ENCODE assay signal across 8 cellular contexts in genomic region chr4:89109841-89110540, GRCh38. TPM values are rescaled to one million over a fixed set of nuclear protein-coding genes. Genes with fewer than 3 reads are reported as not detected.
DNase-seq lines count a peak whose midpoint lies in the region; ATAC-seq and TF ChIP-seq lines count a peak whose summit lies in the region.

No MANE protein-coding gene starts in this region.

- H3K18ac ChIP-seq in H9 (ENCODE audit: insufficient read length, low read depth, low read length) = no peak overlapping the region

- no peak overlapping the region for H2AFZ ChIP-seq in H9 (ENCODE audit: low read length)

- peaks cover 46% of the 10 kb centered on the region for H3K27me3 Mint-ChIP-seq in H9 (ENCODE audit: low read depth)
- H3K27me3 Mint-ChIP-seq in activated CD8-positive, alpha-beta T cell treated with anti-CD3 and anti-CD28 coated beads, Interleukin-2, amount 10 ng/mL, durations not matched to agents 7 days and 5 days (ENCODE audit: low read depth) = peaks cover 20% of the 10 kb centered on the region

- H3K14ac ChIP-seq in H9 (ENCODE audit: insufficient read depth, low read length) = no peak overlapping the region

- no peak overlapping the region for H2AK5ac ChIP-seq in H9 (ENCODE audit: insufficient read length, low read length)

- H3K4me3 ChIP-seq in iPS DF 6.9 (ENCODE audit: low read length) (peak overlapping the region; percentile 75; the same call in 1 of the 2 replicates), sigmoid colon (peak overlapping the region in 3 of 4 donors; percentile 88 to 95 (median 91))

- no peaks in the 10 kb centered on the region for H3K79me2 ChIP-seq in H9 (ENCODE audit: insufficient read depth, low read length)

- no peak overlapping the region for H3T11ph ChIP-seq in H9 (ENCODE audit: low read length)

- H3K9ac ChIP-seq in H9 (ENCODE audit: extremely low read depth, insufficient read length, low read length) = no peak overlapping the region

- no peak overlapping the region for H3K27ac Mint-ChIP-seq in H9
- H3K27ac Mint-ChIP-seq in activated CD8-positive, alpha-beta T cell treated with anti-CD3 and anti-CD28 coated beads, Interleukin-2, amount 10 ng/mL, durations not matched to agents 7 days and 5 days = peak overlapping the region; percentile 62

- peaks cover 10% of the 10 kb centered on the region for H3K23me2 ChIP-seq in H9 (ENCODE audit: insufficient read length, low read depth, low read length, poor library complexity, severe bottlenecking)

- no peak overlapping the region for H4K5ac ChIP-seq in H9 (ENCODE audit: insufficient read length, low read depth, low read length)

- no peak overlapping the region for H3K27ac ChIP-seq in H9 (ENCODE audit: insufficient read length, low read depth, low read length)
- H3K27ac ChIP-seq in iPS DF 6.9 (ENCODE audit: low read length) = no peak overlapping the region
- H3K27ac ChIP-seq in sigmoid colon = no peak overlapping the region

- H3K4me3 Mint-ChIP-seq in H9 = peak overlapping the region; percentile 83 to 86
- peak overlapping the region; percentile 81 for H3K4me3 Mint-ChIP-seq in activated CD8-positive, alpha-beta T cell treated with anti-CD3 and anti-CD28 coated beads, Interleukin-2, amount 10 ng/mL, durations not matched to agents 7 days and 5 days

- H3K4me1 ChIP-seq in H9 (ENCODE audit: insufficient read depth, low read length) = no peaks in the 10 kb centered on the region
- peaks cover 5% of the 10 kb centered on the region; the same call in 1 of the 2 replicates for H3K4me1 ChIP-seq in iPS DF 6.9 (ENCODE audit: control insufficient read depth, insufficient read depth, low read length)
- peaks cover 0 to 20% (median 12%) of the 10 kb centered on the region in 4 donors for H3K4me1 ChIP-seq in sigmoid colon

- H3K4me2 ChIP-seq in H9 (ENCODE audit: insufficient read depth, insufficient read length, low read length) = peak overlapping the region; percentile 94

- no peaks in the 10 kb centered on the region for H3K79me1 ChIP-seq in H9 (ENCODE audit: insufficient read depth, low read depth, low read length, poor library complexity, severe bottlenecking)

- H3K23ac ChIP-seq in H9 (ENCODE audit: insufficient read length, low read depth, low read length) = no peak overlapping the region

- peaks cover 2% of the 10 kb centered on the region for H4K20me1 ChIP-seq in H9 (ENCODE audit: control insufficient read depth, insufficient read depth, insufficient read length)

- TF ChIP-seq POLR2A in sigmoid colon (IDR thresholded peaks at IDR 0.05) = no peak

- no peak overlapping the region for H2BK12ac ChIP-seq in H9 (ENCODE audit: insufficient read length, low read depth, low read length)

- no peak overlapping the region for H2BK120ac ChIP-seq in H9 (ENCODE audit: low read depth, low read length, poor library complexity, severe bottlenecking)

- TF ChIP-seq CTCF in H9 (conservative IDR thresholded peaks at IDR 0.05) (no peak), sigmoid colon (IDR thresholded peaks at IDR 0.05) (no peak)

- H3K4ac ChIP-seq in H9 (ENCODE audit: low read depth, low read length) = no peak overlapping the region

- no peak overlapping the region for H2BK15ac ChIP-seq in H9 (ENCODE audit: low read depth, low read length)

- H3K9me3 Mint-ChIP-seq in H9 = peaks cover 8% of the 10 kb centered on the region in 2 experiments; a peak in 4 of 5 replicates
- H3K9me3 Mint-ChIP-seq in activated CD8-positive, alpha-beta T cell treated with anti-CD3 and anti-CD28 coated beads, Interleukin-2, amount 10 ng/mL, durations not matched to agents 7 days and 5 days (ENCODE audit: insufficient read depth) = no peaks in the 10 kb centered on the region

- POLR2A ChIA-PET in activated CD8-positive, alpha-beta T cell treated with anti-CD3 and anti-CD28 coated beads, Interleukin-2, amount 10 ng/mL, durations not matched to agents 7 days and 5 days (lab: Charles Lee) = no interaction called here

- H4K8ac ChIP-seq in H9 (replicated peaks; ENCODE audit: insufficient read length, low read depth, low read length) = no peak overlapping the region

- no peak for TF ChIP-seq EP300 in sigmoid colon (IDR thresholded peaks at IDR 0.05)

- H3K36me3 ChIP-seq in iPS DF 6.9 (ENCODE audit: control insufficient read depth, insufficient read depth, low read length) (no peaks in the 10 kb centered on the region), sigmoid colon (no peaks in the 10 kb centered on the region)

- no peak for DNase-seq in H9
- DNase-seq in activated CD8-positive, alpha-beta T cell treated with anti-CD3 and anti-CD28 coated beads, Interleukin-2, amount 10 ng/mL, durations not matched to agents 7 days and 5 days = no peak
- no peak for DNase-seq in iPS DF 6.9 (ENCODE audit: low read depth, low spot score)
- no peak for DNase-seq in sigmoid colon

- no peak for ATAC-seq in activated CD8-positive, alpha-beta T cell treated with anti-CD3 and anti-CD28 coated beads, Interleukin-2, amount 10 ng/mL, durations not matched to agents 7 days and 5 days
- ATAC-seq in HG02623 (IDR thresholded peaks at IDR 0.05; ENCODE audit: unreplicated experiment) = no peak
- ATAC-seq in HG03097 (IDR thresholded peaks at IDR 0.05; ENCODE audit: low FRiP score, unreplicated experiment) = no peak
- no peak for ATAC-seq in HG03108 (IDR thresholded peaks at IDR 0.05; ENCODE audit: unreplicated experiment)
- no peak for ATAC-seq in HG03442 (IDR thresholded peaks at IDR 0.05; ENCODE audit: unreplicated experiment)

- H3K56ac ChIP-seq in H9 (ENCODE audit: insufficient read length, low read depth, low read length) = no peak overlapping the region

- peaks cover 20 to 22% of the 10 kb centered on the region in 2 experiments for H3K4me1 Mint-ChIP-seq in H9
- peaks cover 26% of the 10 kb centered on the region for H3K4me1 Mint-ChIP-seq in activated CD8-positive, alpha-beta T cell treated with anti-CD3 and anti-CD28 coated beads, Interleukin-2, amount 10 ng/mL, durations not matched to agents 7 days and 5 days (ENCODE audit: low read depth)

- H3K27me3 ChIP-seq in H9 (ENCODE audit: insufficient read depth, low read length) (peaks cover 9% of the 10 kb centered on the region; the same call in 1 of the 2 replicates), iPS DF 6.9 (ENCODE audit: control insufficient read depth, insufficient read depth, low read length) (peaks cover 7% of the 10 kb centered on the region; the same call in 1 of the 2 replicates), sigmoid colon (no peaks in the 10 kb centered on the region)

- intact Hi-C loops in sigmoid colon (cut with DNase I) = loop anchor here (2.0 to 10.0 kb wide), 2 partner anchors 289 to 405 kb away; no protein-coding TSS in a partner anchor

- H3K36me3 Mint-ChIP-seq in H9 (ENCODE audit: insufficient read depth in 1 of 3, low read depth in 3 of 3) = peaks cover 7 to 27% (median 10%) of the 10 kb centered on the region in 3 experiments
- peaks cover 26% of the 10 kb centered on the region for H3K36me3 Mint-ChIP-seq in activated CD8-positive, alpha-beta T cell treated with anti-CD3 and anti-CD28 coated beads, Interleukin-2, amount 10 ng/mL, durations not matched to agents 7 days and 5 days (ENCODE audit: low read depth)

- no peak overlapping the region for H2BK20ac ChIP-seq in H9 (ENCODE audit: low read depth, low read length, poor library complexity, severe bottlenecking)

- peaks cover 4% of the 10 kb centered on the region for H3K9me3 ChIP-seq in H9 (ENCODE audit: control insufficient read depth, low read depth, low read length)
- H3K9me3 ChIP-seq in iPS DF 6.9 (ENCODE audit: control insufficient read depth, insufficient read depth, low read length) = no peaks in the 10 kb centered on the region
- H3K9me3 ChIP-seq in sigmoid colon = no peaks in the 10 kb centered on the region

- no peak overlapping the region for H2BK5ac ChIP-seq in H9 (ENCODE audit: insufficient read length, low read length)

- no CpG with 5 or more reads among the region's 10 CpGs for WGBS in H9 (ENCODE audit: extremely low coverage, insufficient read length, low lambda C conversion rate)
- no CpG with 5 or more reads among the region's 10 CpGs for WGBS in iPS DF 6.9 (ENCODE audit: insufficient coverage, insufficient read length)
- 54 to 59% methylated on average over 10 of the region's 10 CpGs for WGBS in sigmoid colon, 2 donors

- CTCF ChIA-PET in activated CD8-positive, alpha-beta T cell treated with anti-CD3 and anti-CD28 coated beads, Interleukin-2, amount 10 ng/mL, durations not matched to agents 7 days and 5 days (lab: Charles Lee) = no interaction called here

- H4K91ac ChIP-seq in H9 (ENCODE audit: insufficient read length, low read depth, low read length) = no peak overlapping the region

RNA-seq across cellular contexts. Expression of gene TIGD2, which starts 1.3 kb away (rescaled TPM):
- 10.1 and 10.4 TPM in 2 replicates for total RNA-seq in H9 (2021)
- total RNA-seq in activated CD8-positive, alpha-beta T cell treated with anti-CD3 and anti-CD28 coated beads, Interleukin-2, amount 10 ng/mL, durations not matched to agents 7 days and 5 days = 1 to 10 TPM; 5.5 to 5.6 TPM
- total RNA-seq in sigmoid colon = 1 to 10 TPM; 1.4 to 2.6 (median 1.5) TPM
- 1 to 10 TPM; 2.3 to 3.3 (median 2.4) TPM for polyA plus RNA-seq in sigmoid colon

RNA-seq across cellular contexts. Expression of gene FAM13A, which starts 53.0 kb away (rescaled TPM):
- total RNA-seq in H9 (2021) (12.7 and 12.9 TPM in 2 replicates), sigmoid colon (10 to 100 TPM; 41.1 to 49.7 (median 47.3) TPM)
- total RNA-seq in activated CD8-positive, alpha-beta T cell treated with anti-CD3 and anti-CD28 coated beads, Interleukin-2, amount 10 ng/mL, durations not matched to agents 7 days and 5 days = 1 to 10 TPM; 4.5 to 4.7 TPM
- polyA plus RNA-seq in sigmoid colon = 10 to 100 TPM in 2 of 3 donors, 1 to 10 TPM in 1; 9.9 to 14.8 (median 10.8) TPM
